Comparison of ENCODE assay signal across 9 cellular contexts in the genomic region with DNA sequence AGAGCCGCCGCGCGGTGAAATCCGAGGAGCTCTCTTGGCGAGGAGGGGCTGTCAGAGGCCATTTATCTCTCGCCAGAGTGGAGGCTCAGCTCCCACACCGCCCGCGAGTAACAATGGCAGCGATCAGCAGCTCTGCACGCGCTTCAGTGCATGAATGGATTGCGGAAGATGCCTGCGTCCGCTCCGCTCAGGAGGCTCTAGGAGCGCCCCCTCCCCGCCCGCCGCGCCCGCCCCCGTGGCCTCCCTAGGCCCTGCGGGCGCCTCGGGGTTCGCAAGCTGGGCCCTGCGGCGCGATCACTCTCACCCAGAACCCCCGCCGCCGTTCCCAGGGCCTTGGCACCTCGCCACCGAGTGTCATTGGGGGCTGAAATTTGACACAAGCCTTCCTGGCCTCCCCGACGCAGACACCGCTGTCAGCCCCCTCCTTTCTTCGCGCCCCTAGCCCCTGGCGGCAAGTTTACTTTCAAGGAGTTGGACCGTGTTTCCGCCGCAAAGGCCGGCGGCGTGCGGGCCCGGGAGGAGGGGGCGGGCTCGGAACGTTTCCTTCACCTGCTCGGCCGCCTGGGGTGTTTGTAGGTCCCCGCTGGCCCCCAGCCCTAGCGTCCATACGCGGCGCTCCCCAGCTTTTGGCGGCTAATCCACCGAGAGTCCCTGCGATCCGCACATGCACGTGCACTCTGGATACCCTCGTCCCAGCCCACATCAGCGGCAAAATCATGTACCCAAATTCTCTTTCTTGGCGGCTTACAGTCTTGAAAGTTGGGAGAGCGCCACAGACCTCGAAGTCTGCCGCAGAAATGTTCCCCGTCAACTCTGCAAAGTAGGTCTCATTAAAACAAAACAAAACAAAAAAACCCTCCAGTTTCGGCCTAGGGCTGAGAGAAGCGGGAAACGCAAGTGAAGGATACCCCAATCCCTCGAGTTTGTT. TPM values are rescaled to one million over a fixed set of nuclear protein-coding genes. Genes with fewer than 3 reads are reported as not detected.
A peak's percentile ranks its signal among the peaks of the same experiment; 100 is the strongest.
DNase-seq lines count a peak whose midpoint lies in the region; ATAC-seq and TF ChIP-seq lines count a peak whose summit lies in the region.
"Had no signal": no experiment of that assay in that cellular context is flagged by ENCODE, and none has a peak within 500 bp of the region (broad histone marks: within the 10 kb centered on the region; RNA-seq: fewer than 3 reads in every experiment).

No MANE protein-coding gene starts in this region.

- intact Hi-C loops in body of pancreas (cut with DNase I): no loop called here

- no peak for TF ChIP-seq CTCF in body of pancreas (IDR thresholded peaks at IDR 0.05)

- H3K4me3 ChIP-seq in body of pancreas: no peak overlapping the region

- DNase-seq in EH (ENCODE audit: low read depth): peak; percentile 59
- DNase-seq in NAMALWA (ENCODE audit: low spot score): peak; percentile 54
- DNase-seq in body of pancreas: peak; percentile 25 to 57 (median 51)
- peak; percentile 75 for DNase-seq in islet precursor cell
- DNase-seq in stimulated activated effector memory CD8-positive, alpha-beta T cell treated with anti-CD3 and anti-CD28 coated beads, Interleukin-12 subunit alpha, Interleukin-12 subunit beta, amount 100 ng/mL, for 72 hours (ENCODE audit: low spot score in 2 of 2): no peak
- no peak for DNase-seq in MV-4-11 (lab: John Stamatoyannopoulos, UW)
- no peak for DNase-seq in NCI-H226

- no peaks in the 10 kb centered on the region for H3K9me3 Mint-ChIP-seq in stimulated activated effector memory CD8-positive, alpha-beta T cell treated with anti-CD3 and anti-CD28 coated beads, Interleukin-12 subunit alpha, Interleukin-12 subunit beta, amount 100 ng/mL, for 72 hours

- no peaks in the 10 kb centered on the region for H3K27me3 ChIP-seq in body of pancreas

- ATAC-seq in body of pancreas (peak; percentile 48), HG03139 (IDR thresholded peaks at IDR 0.05; ENCODE audit: unreplicated experiment) (no peak)
- ATAC-seq in stimulated activated effector memory CD8-positive, alpha-beta T cell treated with anti-CD3 and anti-CD28 coated beads, Interleukin-12 subunit alpha, Interleukin-12 subunit beta, amount 100 ng/mL, for 72 hours: peak; percentile 72
- ATAC-seq: Panc1 had no signal

- no peak overlapping the region for H3K27ac Mint-ChIP-seq in stimulated activated effector memory CD8-positive, alpha-beta T cell treated with anti-CD3 and anti-CD28 coated beads, Interleukin-12 subunit alpha, Interleukin-12 subunit beta, amount 100 ng/mL, for 72 hours

- peaks cover 47% of the 10 kb centered on the region for H3K4me1 ChIP-seq in body of pancreas

- H3K36me3 ChIP-seq in body of pancreas (replicated peaks in 1 of 2; ENCODE audit: insufficient read depth in 1 of 2, low read depth in 2 of 2): no peaks in the 10 kb centered on the region

- H3K27ac ChIP-seq in body of pancreas: peak overlapping the region in 1 of 4 donors; percentile 21

- H3K4me3 Mint-ChIP-seq in stimulated activated effector memory CD8-positive, alpha-beta T cell treated with anti-CD3 and anti-CD28 coated beads, Interleukin-12 subunit alpha, Interleukin-12 subunit beta, amount 100 ng/mL, for 72 hours: peak overlapping the region; percentile 46

- peaks cover 10% of the 10 kb centered on the region for H3K4me1 Mint-ChIP-seq in stimulated activated effector memory CD8-positive, alpha-beta T cell treated with anti-CD3 and anti-CD28 coated beads, Interleukin-12 subunit alpha, Interleukin-12 subunit beta, amount 100 ng/mL, for 72 hours

- no peaks in the 10 kb centered on the region for H3K9me3 ChIP-seq in body of pancreas

- peak in 2 of 3 donors; percentile 19 to 25 for TF ChIP-seq POLR2A in body of pancreas (IDR thresholded peaks at IDR 0.05)

- 68 to 85% methylated on average over 15 to 23 of the region's 76 CpGs for WGBS in body of pancreas, 2 donors

- no peaks in the 10 kb centered on the region for H3K36me3 Mint-ChIP-seq in stimulated activated effector memory CD8-positive, alpha-beta T cell treated with anti-CD3 and anti-CD28 coated beads, Interleukin-12 subunit alpha, Interleukin-12 subunit beta, amount 100 ng/mL, for 72 hours

RNA-seq across cellular contexts. Expression of gene BCOR, which starts 49.0 kb away (rescaled TPM):
- 10 to 100 TPM; 13.2 to 23.6 TPM for total RNA-seq in body of pancreas

Comparison
In these comparisons a context has a peak if more than half of its experiments do, and no peak if none do; other contexts are left out.
1. DNase-seq: peak in EH (single experiment), NAMALWA (single experiment), body of pancreas (4 of 4) and islet precursor cell (single experiment); none in stimulated activated effector memory CD8-positive, alpha-beta T cell treated with anti-CD3 and anti-CD28 coated beads, Interleukin-12 subunit alpha, Interleukin-12 subunit beta, amount 100 ng/mL, for 72 hours (0 of 2), MV-4-11 (single experiment) and NCI-H226 (single experiment).